Comparison of ENCODE assay signal across 13 cellular contexts in the genomic region with DNA sequence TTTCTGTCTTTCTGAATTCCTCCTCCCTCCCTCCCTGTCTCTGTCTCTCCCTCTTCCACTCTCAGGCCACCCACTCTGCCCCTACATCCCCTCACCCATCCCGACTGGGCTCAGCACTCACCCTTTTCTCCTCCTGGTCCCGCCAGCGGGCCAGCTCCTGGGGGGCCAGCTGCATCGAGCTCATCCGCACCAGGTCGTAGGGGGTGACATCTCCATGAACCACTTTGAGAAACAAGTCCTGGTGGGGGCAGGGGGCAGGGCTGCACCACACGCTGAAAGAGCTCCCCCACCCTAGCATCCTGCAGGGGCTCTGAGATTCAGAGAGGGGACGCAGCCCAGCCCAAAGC. TPM values are rescaled to one million over a fixed set of nuclear protein-coding genes. Genes with fewer than 3 reads are reported as not detected.
DNase-seq lines count a peak whose midpoint lies in the region; ATAC-seq, FAIRE-seq and TF ChIP-seq lines count a peak whose summit lies in the region.
"Had no signal": no experiment of that assay in that cellular context is flagged by ENCODE, and none has a peak within 500 bp of the region (broad histone marks: within the 10 kb centered on the region; RNA-seq: fewer than 3 reads in every experiment).

No MANE protein-coding gene starts in this region.

- peak overlapping the region; percentile 90 for H3K27ac Mint-ChIP-seq in HFFc6

- H3K27ac ChIP-seq in mammary epithelial cell (ENCODE audit: insufficient read depth, low read depth, low read length) = peak overlapping the region; percentile 36
- no peak overlapping the region for H3K27ac ChIP-seq in transverse colon

- H3K36me3 ChIP-seq in mammary epithelial cell (ENCODE audit: insufficient read depth, low read length) (no peaks in the 10 kb centered on the region), kidney epithelial cell (ENCODE audit: control insufficient read depth, insufficient read depth, low read length) (no peaks in the 10 kb centered on the region), transverse colon (no peaks in the 10 kb centered on the region)

- H3K4me1 ChIP-seq in mammary epithelial cell (ENCODE audit: insufficient read depth, low read length) = peaks cover 19% of the 10 kb centered on the region
- no peaks in the 10 kb centered on the region for H3K4me1 ChIP-seq in transverse colon

- ATAC-seq in GM21723 (IDR thresholded peaks at IDR 0.05; ENCODE audit: unreplicated experiment) = no peak

- TF ChIP-seq CTCF in HFFc6 (IDR thresholded peaks at IDR 0.05) = 0 out of 2 replicates have a peak, but pooled peaks have one; percentile 14
- TF ChIP-seq CTCF in mammary epithelial cell (conservative IDR thresholded peaks at IDR 0.05 in 1 of 2, IDR thresholded peaks at IDR 0.05 in 1 of 2; ENCODE audit: extremely low read depth in 1 of 2, insufficient read depth in 1 of 2, low read depth in 1 of 2, low read length in 2 of 2) = no peak
- TF ChIP-seq CTCF in kidney epithelial cell (IDR thresholded peaks at IDR 0.05; ENCODE audit: insufficient read depth, low read length, poor library complexity, severe bottlenecking) = no peak
- no peak for TF ChIP-seq CTCF in transverse colon (IDR thresholded peaks at IDR 0.05)

- H3K4me2 ChIP-seq in mammary epithelial cell (ENCODE audit: insufficient read depth, low read depth, low read length) = peak overlapping the region; percentile 89

- no peaks in the 10 kb centered on the region for H3K27me3 ChIP-seq in mammary epithelial cell (ENCODE audit: insufficient read depth, low read length)
- H3K27me3 ChIP-seq in kidney epithelial cell (ENCODE audit: control insufficient read depth, insufficient read depth, low read length) = no peaks in the 10 kb centered on the region
- peaks cover 7% of the 10 kb centered on the region for H3K27me3 ChIP-seq in transverse colon

- CTCF ChIA-PET in mammary epithelial cell (lab: Charles Lee; ENCODE audit: low non-redundant PET) = interaction anchor here (0.5 to 0.8 kb wide), 2 partner anchors 9 to 166 kb away, joined by 3 to 7 read pairs; no protein-coding TSS in a partner anchor

- H3K9me3 ChIP-seq in mammary epithelial cell (replicated peaks; ENCODE audit: insufficient read depth, low read length) (no peaks in the 10 kb centered on the region), transverse colon (no peaks in the 10 kb centered on the region)

- no peaks in the 10 kb centered on the region for H3K9me3 Mint-ChIP-seq in HFFc6

- intact Hi-C loops in mammary epithelial cell (cut with micrococcal nuclease) = no loop called here
- intact Hi-C loops in transverse colon (cut with DNase I; ENCODE audit: low total_unique reads) = no loop called here

- no peak for FAIRE-seq in urothelium cell line (lab: Jason Lieb, UNC)
- FAIRE-seq: D721Med had no signal

- peak overlapping the region; percentile 90 for H3K4me3 Mint-ChIP-seq in HFFc6

- H4K20me1 ChIP-seq in mammary epithelial cell (ENCODE audit: insufficient read depth, low read length) = no peaks in the 10 kb centered on the region

- DNase-seq in HFFc6 (no peak), mammary epithelial cell (no peak), kidney epithelial cell (ENCODE audit: low read depth) (no peak), transverse colon (peak; percentile 3), SIG-M5 treated with dmso at 0.1 percent for 504 hours (lab: John Stamatoyannopoulos, UW; ENCODE audit: unreplicated experiment) (no peak), urothelium cell line (ENCODE audit: low spot score) (no peak)
- DNase-seq: activated naive CD4-positive, alpha-beta T cell; KBM-7; NCI-H1417 treated with DMSO at 0.1 percent for 48 hours; NCI-H526 treated with DMSO at 0.1 percent for 48 hours; SHP77 had no signal

- no peaks in the 10 kb centered on the region; the same call in none of the 2 replicates for H3K27me3 Mint-ChIP-seq in HFFc6 (ENCODE audit: insufficient read depth)

- TF ChIP-seq EP300 in transverse colon (IDR thresholded peaks at IDR 0.05; ENCODE audit: low read depth) = no peak

- WGBS in mammary epithelial cell (ENCODE audit: low coverage, missing lambda C conversion rate) = 71% methylated on average over 7 of the region's 8 CpGs
- WGBS in transverse colon (ENCODE audit: low coverage in 1 of 2), 2 donors = 79% methylated on average over 8 of the region's 8 CpGs; no CpG with 5 or more reads in 1 of the 2 donors

- H2AFZ ChIP-seq in mammary epithelial cell (ENCODE audit: low read depth, low read length) = peak overlapping the region; percentile 87

- no TSS peak for BruUV-seq in mammary epithelial cell (replicated peaks; lab: Mats Ljungman, UMichigan)

- peaks cover 11% of the 10 kb centered on the region for H3K79me2 ChIP-seq in mammary epithelial cell (ENCODE audit: insufficient read depth, low read length)

- no peak overlapping the region for H3K9ac ChIP-seq in mammary epithelial cell (ENCODE audit: insufficient read depth, low read length)

- TF ChIP-seq POLR2A in transverse colon (IDR thresholded peaks at IDR 0.05) = no peak

- in situ Hi-C loops in mammary epithelial cell (cut with MboI; ENCODE audit: low sequenced_read_pairs in 2 of 2) = loop anchor here in 1 of 2 donors (5.0 to 25.0 kb wide), 3 partner anchors 164 to 361 kb away; no protein-coding TSS in a partner anchor
- in situ Hi-C loops in transverse colon (cut with MboI; ENCODE audit: low pct_ligation_motif_present in 1 of 4, low pct_unique_long_range_greater_than_20kb in 1 of 4, low sequenced_read_pairs in 3 of 4) = loop anchor here in 1 of 4 donors (25.0 kb wide), 1 partner anchor 136 kb away; no protein-coding TSS in a partner anchor

- peaks cover 50% of the 10 kb centered on the region for H3K4me1 Mint-ChIP-seq in HFFc6 (ENCODE audit: low read depth)

- peaks cover 20% of the 10 kb centered on the region for H3K36me3 Mint-ChIP-seq in HFFc6 (ENCODE audit: low read depth)

- dilution Hi-C loops in mammary epithelial cell (cut with HindIII; ENCODE audit: low sequenced_read_pairs) = no loop called here

- H3K4me3 ChIP-seq in mammary epithelial cell (replicated peaks in 1 of 3; ENCODE audit: insufficient read depth in 1 of 3, low read depth in 2 of 3, low read length in 3 of 3) = peak overlapping the region; percentile 17 to 51 (median 48)
- H3K4me3 ChIP-seq in kidney epithelial cell (ENCODE audit: low read depth, low read length) = peak overlapping the region; percentile 44
- no peak overlapping the region for H3K4me3 ChIP-seq in transverse colon

RNA-seq across cellular contexts. Expression of gene SPOCD1, which starts 17.8 kb away (rescaled TPM):
- 10 to 100 TPM; 33.7 to 40.4 (median 35.8) TPM for total RNA-seq in HFFc6 (2021; fragmentation: NEBNext Ultra II Directional; extraction: Animal tissue kit (Norgen Biotek cat#: 25700))
- total RNA-seq in mammary epithelial cell = 10 to 100 TPM; 10.3 to 14.3 TPM
- 5.4 TPM for polyA plus RNA-seq in mammary epithelial cell
- 2.1 TPM for polyA minus RNA-seq in mammary epithelial cell
- 29.4 and 31.8 TPM in 2 replicates for total RNA-seq in kidney epithelial cell
- total RNA-seq in transverse colon = under 1 TPM in 2 of 4 donors, not detected in 2; 0.48 to 0.80 TPM

RNA-seq across cellular contexts. Expression of gene ADGRB2, which starts 33.9 kb away (rescaled TPM):
- total RNA-seq in HFFc6 (2021; fragmentation: NEBNext Ultra II Directional; extraction: Animal tissue kit (Norgen Biotek cat#: 25700)) = 1 to 10 TPM; 4.9 to 8.8 (median 6.4) TPM
- total RNA-seq in mammary epithelial cell (1 to 10 TPM in 1 of 2 donors, under 1 TPM in 1; 0.83 to 3.8 TPM), kidney epithelial cell (1.5 and 2.6 TPM in 2 replicates), transverse colon (1 to 10 TPM in 2 of 4 donors, under 1 TPM in 1, not detected in 1; 0.55 to 4.2 (median 1.1) TPM)
- polyA plus RNA-seq in mammary epithelial cell = 1.3 TPM
- 0.83 TPM for polyA minus RNA-seq in mammary epithelial cell

Comparison
In these comparisons a context has a peak if more than half of its experiments do, and no peak if none do; other contexts are left out.
1. H3K4me3 ChIP-seq: peak in mammary epithelial cell (3 of 3) and kidney epithelial cell (single experiment); none in transverse colon (0 of 4).
2. RNA of gene SPOCD1, which starts 17.8 kb away (total RNA-seq): 33.7 to 40.4 TPM in HFFc6, 29.4 to 31.8 TPM in kidney epithelial cell and 10.3 to 14.3 TPM in mammary epithelial cell; 0.48 to 0.80 TPM in transverse colon; every median in the first group is over 4 times any median in the second.